In the genomic region with DNA sequence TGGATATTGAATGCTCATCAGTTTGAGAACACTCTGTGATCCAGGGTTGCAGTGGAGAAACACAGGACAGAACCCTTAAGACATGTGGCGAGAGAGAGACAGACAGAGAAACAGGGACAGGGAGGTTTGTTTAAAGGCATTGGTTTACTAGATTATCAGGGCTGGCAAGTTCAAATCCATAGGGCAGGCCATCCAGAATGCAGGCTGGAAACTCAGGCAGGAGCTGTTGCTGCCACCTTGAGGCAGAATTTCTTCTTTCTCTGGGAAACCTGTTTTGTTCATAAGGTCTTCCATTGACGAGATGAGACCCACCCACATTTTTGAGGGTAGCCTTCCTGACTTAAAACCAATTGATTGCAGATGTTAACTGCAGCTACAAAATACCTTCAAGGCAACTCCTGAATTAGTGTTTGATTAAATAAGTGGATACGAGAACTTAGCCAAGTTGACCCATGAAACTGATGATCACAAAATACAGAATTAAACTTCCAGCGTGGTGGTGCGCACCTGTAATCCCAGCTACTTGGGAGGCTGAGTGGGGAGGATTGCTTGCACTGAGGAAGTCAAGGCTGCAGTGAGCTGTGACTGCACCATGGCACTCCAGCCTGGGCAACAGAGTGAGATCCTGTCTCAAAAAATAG, we compare ENCODE assay signal across 8 cellular contexts. TPM values are rescaled to one million over a fixed set of nuclear protein-coding genes. Genes with fewer than 3 reads are reported as not detected.
A peak's percentile ranks its signal among the peaks of the same experiment; 100 is the strongest.
DNase-seq lines count a peak whose midpoint lies in the region; ATAC-seq and TF ChIP-seq lines count a peak whose summit lies in the region.

No MANE protein-coding gene starts in this region.

- no peaks in the 10 kb centered on the region for H4K20me1 ChIP-seq in HCT116 (ENCODE audit: insufficient read depth)

- TF ChIP-seq RAD21 in HCT116 (IDR thresholded peaks at IDR 0.05; ENCODE audit: low read depth), result peak; percentile 65
- peak; percentile 89 to 92 for TF ChIP-seq RAD21 in liver (IDR thresholded peaks at IDR 0.05)

- H3K4me2 ChIP-seq in HCT116 (ENCODE audit: low read length), result no peak overlapping the region

- peak; percentile 50 for DNase-seq in COR-L47 (lab: John Stamatoyannopoulos, UW)
- peak; percentile 44 for DNase-seq in HCT116 (ENCODE audit: low read depth, low spot score)
- peak; percentile 92 for DNase-seq in NCI-H748 (lab: John Stamatoyannopoulos, UW; ENCODE audit: unreplicated experiment)
- peak; percentile 70 to 74 for DNase-seq in cardiac fibroblast (ENCODE audit: low read depth in 2 of 2)
- DNase-seq in NK-92 treated with Interleukin-12 subunit alpha and Interleukin-12 subunit beta, amount 100 ng/mL, for 24 hours (lab: John Stamatoyannopoulos, UW), result no peak

- CTCF ChIA-PET in HCT116 (lab: Charles Lee), result interaction anchor here (1.5 kb wide), 1 partner anchor 11 kb away, joined by 3 read pairs; no protein-coding TSS in a partner anchor

- POLR2A ChIA-PET in HCT116 (lab: Charles Lee), result no interaction called here

- no peaks in the 10 kb centered on the region for H3K9me3 ChIP-seq in HCT116 (ENCODE audit: control insufficient read depth in 1 of 2, insufficient read depth in 1 of 2, low read depth in 1 of 2, low read length in 2 of 2)
- H3K9me3 ChIP-seq in liver (ENCODE audit: control insufficient read depth in 4 of 4, low read length in 3 of 4), result no peaks in the 10 kb centered on the region

- no peaks in the 10 kb centered on the region for H3K79me2 ChIP-seq in HCT116 (ENCODE audit: insufficient read depth, low read length)

- H3K4me3 ChIP-seq in HCT116 (replicated peaks in 1 of 2; ENCODE audit: low read depth in 1 of 2, low read length in 2 of 2) (no peak overlapping the region), cardiac fibroblast (replicated peaks in 1 of 2; ENCODE audit: low read depth in 2 of 2, low read length in 2 of 2) (no peak overlapping the region), liver (ENCODE audit: low read depth in 1 of 3, low read length in 3 of 3) (no peak overlapping the region)

- no TSS peak for BruUV-seq in HCT116 (replicated peaks; lab: Mats Ljungman, UMichigan)

- H3K36me3 ChIP-seq in HCT116 (ENCODE audit: control insufficient read depth in 1 of 2, insufficient read depth in 2 of 2, low read length in 2 of 2), result no peaks in the 10 kb centered on the region
- H3K36me3 ChIP-seq in liver (ENCODE audit: control insufficient read depth in 4 of 4, insufficient read depth in 3 of 4, low read depth in 1 of 4, low read length in 3 of 4), result no peaks in the 10 kb centered on the region

- TF ChIP-seq CTCF in HCT116 (IDR thresholded peaks at IDR 0.05 in 2 of 3, conservative IDR thresholded peaks at IDR 0.05 in 1 of 3; ENCODE audit: borderline replicate concordance in 1 of 3, insufficient read depth in 1 of 3, low read depth in 2 of 3, low read length in 2 of 3), result peak; percentile 26 to 67 (median 57); a peak in 5 of 6 replicates
- peak; percentile 61 for TF ChIP-seq CTCF in cardiac fibroblast (IDR thresholded peaks at IDR 0.05; ENCODE audit: low read depth, low read length)
- peak; percentile 60 for TF ChIP-seq CTCF in liver (IDR thresholded peaks at IDR 0.05; ENCODE audit: low read depth, low read length, missing input control)

- H3K9ac ChIP-seq in HCT116 (ENCODE audit: low read length) (no peak overlapping the region), liver (ENCODE audit: low read depth in 1 of 2, low read length in 2 of 2) (no peak overlapping the region)

- H3K27me3 ChIP-seq in HCT116 (ENCODE audit: insufficient read depth, low read length) (peaks cover 34% of the 10 kb centered on the region; the same call in 1 of the 2 replicates), liver (ENCODE audit: control insufficient read depth in 4 of 4, insufficient read depth in 4 of 4, low read length in 3 of 4) (no peaks in the 10 kb centered on the region)

- ATAC-seq in HCT116, result peak; percentile 82
- no peak for ATAC-seq in HG03025 (IDR thresholded peaks at IDR 0.05; ENCODE audit: low FRiP score, unreplicated experiment)
- ATAC-seq in HG03139 (IDR thresholded peaks at IDR 0.05; ENCODE audit: unreplicated experiment), result no peak

- intact Hi-C loops in HCT116 (cut with micrococcal nuclease), result loop anchor here (1.0 kb wide), 1 partner anchor 1085 kb away; no protein-coding TSS in a partner anchor

- no peak for TF ChIP-seq POLR2A in HCT116 (IDR thresholded peaks at IDR 0.05; ENCODE audit: borderline replicate concordance, extremely low read depth, insufficient read depth, insufficient read length)

- no peaks in the 10 kb centered on the region for H3K9me2 ChIP-seq in HCT116 (ENCODE audit: insufficient read depth)

- RAD21 ChIA-PET in HCT116 (lab: Charles Lee; ENCODE audit: low non-redundant PET in 1 of 2, low total read pairs in 2 of 2, uncharacterized antibody in 2 of 2, unreplicated experiment in 2 of 2), result no interaction called here

- WGBS in liver, result 78% methylated on average over 5 of the region's 5 CpGs

- H2AFZ ChIP-seq in HCT116 (ENCODE audit: low read depth, low read length, poor library complexity, severe bottlenecking), result no peak overlapping the region

- H3K27ac ChIP-seq in HCT116 (ENCODE audit: low read depth, low read length) (no peak overlapping the region), liver (ENCODE audit: low read depth in 1 of 2, low read length in 2 of 2) (no peak overlapping the region)

- H3K4me1 ChIP-seq in HCT116 (ENCODE audit: control insufficient read depth in 1 of 2, insufficient read depth in 2 of 2, low read length in 2 of 2) (no peaks in the 10 kb centered on the region), liver (ENCODE audit: control insufficient read depth in 4 of 4, insufficient read depth in 4 of 4, low read length in 3 of 4) (peaks cover 0 to 7% (median 5%) of the 10 kb centered on the region in 4 donors)

TF ChIP-seq in HCT116, 20 proteins besides CTCF, POLR2A, EP300 and RAD21 (continues in another document):
- TF ChIP-seq EZH2 (IDR thresholded peaks at IDR 0.05) (no peak), SRF (IDR thresholded peaks at IDR 0.05; ENCODE audit: low read depth) (no peak), CBX3 (IDR thresholded peaks at IDR 0.05; ENCODE audit: low read depth) (no peak), ZNF274 (IDR thresholded peaks at IDR 0.05; ENCODE audit: low read depth, low read length) (no peak), ELF1 (IDR thresholded peaks at IDR 0.05; ENCODE audit: borderline replicate concordance, low read depth) (no peak), EGR1 (IDR thresholded peaks at IDR 0.05; ENCODE audit: low read depth) (no peak)
- TF ChIP-seq, protein P1, sequence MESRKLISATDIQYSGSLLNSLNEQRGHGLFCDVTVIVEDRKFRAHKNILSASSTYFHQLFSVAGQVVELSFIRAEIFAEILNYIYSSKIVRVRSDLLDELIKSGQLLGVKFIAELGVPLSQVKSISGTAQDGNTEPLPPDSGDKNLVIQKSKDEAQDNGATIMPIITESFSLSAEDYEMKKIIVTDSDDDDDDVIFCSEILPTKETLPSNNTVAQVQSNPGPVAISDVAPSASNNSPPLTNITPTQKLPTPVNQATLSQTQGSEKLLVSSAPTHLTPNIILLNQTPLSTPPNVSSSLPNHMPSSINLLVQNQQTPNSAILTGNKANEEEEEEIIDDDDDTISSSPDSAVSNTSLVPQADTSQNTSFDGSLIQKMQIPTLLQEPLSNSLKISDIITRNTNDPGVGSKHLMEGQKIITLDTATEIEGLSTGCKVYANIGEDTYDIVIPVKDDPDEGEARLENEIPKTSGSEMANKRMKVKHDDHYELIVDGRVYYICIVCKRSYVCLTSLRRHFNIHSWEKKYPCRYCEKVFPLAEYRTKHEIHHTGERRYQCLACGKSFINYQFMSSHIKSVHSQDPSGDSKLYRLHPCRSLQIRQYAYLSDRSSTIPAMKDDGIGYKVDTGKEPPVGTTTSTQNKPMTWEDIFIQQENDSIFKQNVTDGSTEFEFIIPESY (IDR thresholded peaks at IDR 0.05; ENCODE audit: extremely low read depth, insufficient replicate concordance, low read length), result no peak
- TF ChIP-seq, protein P2, sequence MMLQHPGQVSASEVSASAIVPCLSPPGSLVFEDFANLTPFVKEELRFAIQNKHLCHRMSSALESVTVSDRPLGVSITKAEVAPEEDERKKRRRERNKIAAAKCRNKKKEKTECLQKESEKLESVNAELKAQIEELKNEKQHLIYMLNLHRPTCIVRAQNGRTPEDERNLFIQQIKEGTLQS (IDR thresholded peaks at IDR 0.05), result no peak

TF ChIP-seq in liver, 16 proteins besides CTCF, POLR2A, EP300 and RAD21:
- TF ChIP-seq HNF4G (IDR thresholded peaks at IDR 0.05) (no peak), FOXA2 (IDR thresholded peaks at IDR 0.05) (no peak), FOXA1 (IDR thresholded peaks at IDR 0.05) (no peak), GABPA (IDR thresholded peaks at IDR 0.05 in 1 of 2, conservative IDR thresholded peaks at IDR 0.05 in 1 of 2) (no peak), RXRA (IDR thresholded peaks at IDR 0.05) (peak in 1 of 2 donors; percentile 21), YY1 (IDR thresholded peaks at IDR 0.05) (no peak)

RNA-seq across cellular contexts. Expression of a gene that starts 55.9 kb away (rescaled TPM):
- 101 TPM for total RNA-seq in HCT116 (2021; ENCODE audit: unreplicated experiment)
- 50.0 and 51.2 TPM in 2 replicates for polyA plus RNA-seq in HCT116 (2012)
- 10 to 100 TPM; 26.9 to 52.2 TPM for total RNA-seq in liver
- 10 to 100 TPM; 27.2 to 29.1 TPM for polyA plus RNA-seq in liver

RNA-seq across cellular contexts. Expression of a gene that starts 56.3 kb away (rescaled TPM):
- total RNA-seq in HCT116 (2021; ENCODE audit: unreplicated experiment) (24.7 TPM), liver (10 to 100 TPM in 1 of 2 donors, 1 to 10 TPM in 1; 6.3 to 87.0 TPM)
- 12.5 and 15.1 TPM in 2 replicates for polyA plus RNA-seq in HCT116 (2012)
- polyA plus RNA-seq in liver, result 10 to 100 TPM; 43.1 to 52.2 TPM
